ENCODE assay signal across 14 cellular contexts in the genomic region with DNA sequence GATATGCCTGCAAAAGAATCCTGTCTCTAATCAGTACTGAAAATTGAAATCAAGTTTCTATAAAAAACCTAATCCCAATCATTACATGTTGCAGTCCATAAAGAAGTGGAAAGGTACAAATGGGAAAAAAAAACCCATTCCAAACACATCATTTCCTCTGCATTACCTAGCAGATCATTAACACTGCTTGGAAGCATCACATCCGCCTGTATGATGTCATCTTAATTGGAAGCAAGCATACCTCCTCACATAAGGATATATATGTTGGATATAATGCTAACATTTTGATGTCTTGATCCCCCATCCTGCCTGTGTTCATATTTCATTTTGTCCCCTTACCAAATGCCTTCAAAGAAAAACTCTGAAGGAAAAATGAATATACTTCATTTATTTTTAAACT.
A peak's percentile ranks its signal among the peaks of the same experiment; 100 is the strongest.
DNase-seq lines count a peak whose midpoint lies in the region; ATAC-seq and TF ChIP-seq lines count a peak whose summit lies in the region.
"Had no signal": no experiment of that assay in that cellular context is flagged by ENCODE, and none has a peak within 500 bp of the region (broad histone marks: within the 10 kb centered on the region; RNA-seq: fewer than 3 reads in every experiment).

No MANE protein-coding gene starts in this region.

- H3K4me1 Mint-ChIP-seq in natural killer cell, result peaks cover 48 to 54% of the 10 kb centered on the region in 2 donors
- peaks cover 39 to 46% of the 10 kb centered on the region in 2 donors for H3K4me1 Mint-ChIP-seq in natural killer cell treated with Interleukin-12 subunit alpha and Interleukin-12 subunit beta and Interleukin-15 and Interleukin-18, amount 100 ng/mL, for 72 hours (ENCODE audit: low read depth in 2 of 2)
- H3K4me1 Mint-ChIP-seq in nephron, result peaks cover 25% of the 10 kb centered on the region
- H3K4me1 Mint-ChIP-seq in osteocyte (ENCODE audit: unreplicated experiment), result peaks cover 2% of the 10 kb centered on the region

- DNase-seq in NCI-H1092 treated with DMSO at 0.1 percent for 48 hours (lab: John Stamatoyannopoulos, UW) (peak; percentile 58), NCI-H1092 (lab: John Stamatoyannopoulos, UW) (no peak), natural killer cell (no peak), osteocyte (ENCODE audit: extremely low spot score, unreplicated experiment) (no peak)
- DNase-seq in natural killer cell treated with Interleukin-12 subunit alpha and Interleukin-12 subunit beta and Interleukin-15 and Interleukin-18, amount 100 ng/mL, for 72 hours (ENCODE audit: low spot score), result no peak
- DNase-seq in stimulated activated CD4-positive, alpha-beta T cell treated with anti-CD3 and anti-CD28 coated beads, Interleukin-4, amount 100 ng/mL, for 24 hours, result no peak
- DNase-seq: Caco-2; CD8-positive, alpha-beta memory T cell; DND-41; GDM1; GOT3; H9; HFFc6 had no signal

- TF ChIP-seq CTCF in natural killer cell (IDR thresholded peaks at IDR 0.05), result no peak
- TF ChIP-seq CTCF in nephron (IDR thresholded peaks at IDR 0.05; ENCODE audit: unreplicated experiment in 3 of 3), result no peak
- no peak for TF ChIP-seq CTCF in osteocyte (IDR thresholded peaks at IDR 0.05)

- ATAC-seq in natural killer cell, result no peak
- no peak for ATAC-seq in natural killer cell treated with Interleukin-12 subunit alpha and Interleukin-12 subunit beta and Interleukin-15 and Interleukin-18, amount 100 ng/mL, for 72 hours

- H3K27ac Mint-ChIP-seq in natural killer cell, result peak overlapping the region; percentile 21 to 83
- H3K27ac Mint-ChIP-seq in natural killer cell treated with Interleukin-12 subunit alpha and Interleukin-12 subunit beta and Interleukin-15 and Interleukin-18, amount 100 ng/mL, for 72 hours, result no peak overlapping the region
- H3K27ac Mint-ChIP-seq in nephron, result peak overlapping the region; percentile 14 to 55 (median 27)
- H3K27ac Mint-ChIP-seq in osteocyte (ENCODE audit: unreplicated experiment), result no peak overlapping the region
- H3K27ac Mint-ChIP-seq: HFFc6 had no signal

- H3K9me3 Mint-ChIP-seq in natural killer cell (peaks cover 0 to 4% of the 10 kb centered on the region in 2 donors), nephron (peaks cover 2% of the 10 kb centered on the region), osteocyte (ENCODE audit: unreplicated experiment) (no peaks in the 10 kb centered on the region)
- peaks cover 9% of the 10 kb centered on the region for H3K9me3 Mint-ChIP-seq in natural killer cell treated with Interleukin-12 subunit alpha and Interleukin-12 subunit beta and Interleukin-15 and Interleukin-18, amount 100 ng/mL, for 72 hours
- H3K9me3 Mint-ChIP-seq: HFFc6 had no signal

- H3K4me3 Mint-ChIP-seq in natural killer cell (no peak overlapping the region), nephron (no peak overlapping the region), osteocyte (ENCODE audit: unreplicated experiment) (no peak overlapping the region)
- no peak overlapping the region for H3K4me3 Mint-ChIP-seq in natural killer cell treated with Interleukin-12 subunit alpha and Interleukin-12 subunit beta and Interleukin-15 and Interleukin-18, amount 100 ng/mL, for 72 hours
- H3K4me3 Mint-ChIP-seq: CD8-positive, alpha-beta memory T cell; H9; HFFc6 had no signal

- intact Hi-C loops in natural killer cell (cut with micrococcal nuclease), result loop anchor here (5.0 to 10.0 kb wide), 2 partner anchors 178 to 219 kb away; no protein-coding TSS in a partner anchor

- H3K36me3 Mint-ChIP-seq in natural killer cell (no peaks in the 10 kb centered on the region), nephron (ENCODE audit: low read depth) (no peaks in the 10 kb centered on the region), osteocyte (ENCODE audit: unreplicated experiment) (no peaks in the 10 kb centered on the region)
- H3K36me3 Mint-ChIP-seq in natural killer cell treated with Interleukin-12 subunit alpha and Interleukin-12 subunit beta and Interleukin-15 and Interleukin-18, amount 100 ng/mL, for 72 hours, result peaks cover 14% of the 10 kb centered on the region

- H3K27me3 Mint-ChIP-seq in natural killer cell (ENCODE audit: low read depth in 2 of 2), result no peaks in the 10 kb centered on the region
- no peaks in the 10 kb centered on the region for H3K27me3 Mint-ChIP-seq in natural killer cell treated with Interleukin-12 subunit alpha and Interleukin-12 subunit beta and Interleukin-15 and Interleukin-18, amount 100 ng/mL, for 72 hours
- H3K27me3 Mint-ChIP-seq in nephron (ENCODE audit: low read depth), result no peaks in the 10 kb centered on the region
- H3K27me3 Mint-ChIP-seq in osteocyte (ENCODE audit: unreplicated experiment), result peaks cover 13% of the 10 kb centered on the region
- H3K27me3 Mint-ChIP-seq: CD8-positive, alpha-beta memory T cell had no signal

Comparison
In these comparisons a context has a peak if more than half of its experiments do, and no peak if none do; other contexts are left out.
1. H3K27ac Mint-ChIP-seq: peak in natural killer cell (2 of 2) and nephron (3 of 3); none in natural killer cell treated with Interleukin-12 subunit alpha and Interleukin-12 subunit beta and Interleukin-15 and Interleukin-18, amount 100 ng/mL, for 72 hours (0 of 2) and osteocyte (single experiment).